Comparison of ENCODE assay signal across 31 cellular contexts in the genomic region with DNA sequence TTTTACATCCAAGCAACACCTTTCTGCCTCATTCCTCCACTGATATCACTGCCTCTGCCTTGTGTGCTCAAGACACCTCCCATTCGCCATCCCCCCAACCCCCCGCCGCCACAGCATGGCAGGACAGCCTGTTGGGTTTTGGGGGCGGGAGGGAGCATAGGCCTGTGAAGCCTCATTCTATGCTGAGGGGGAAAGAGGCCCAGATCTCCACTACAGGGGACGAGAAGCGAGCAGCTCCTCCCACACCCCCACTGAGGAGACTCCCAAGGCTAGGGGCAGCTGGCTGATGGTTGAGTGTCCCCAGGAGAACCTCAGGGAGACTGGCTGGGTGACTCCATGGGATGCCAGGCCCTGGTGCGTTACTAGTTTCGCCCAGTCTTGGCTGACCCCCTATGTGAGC.
"Had no signal": no experiment of that assay in that cellular context is flagged by ENCODE, and none has a peak within 500 bp of the region (broad histone marks: within the 10 kb centered on the region; RNA-seq: fewer than 3 reads in every experiment).

No MANE protein-coding gene starts in this region.

- H3K4me3 ChIP-seq: coronary artery, dorsolateral prefrontal cortex, gastroesophageal sphincter, hepatocyte, left ventricle myocardium inferior, lung, mucosa of descending colon, thoracic aorta, uterus had no signal

- H3K4me3 Mint-ChIP-seq: activated CD4-positive, alpha-beta memory T cell treated with anti-CD3 and anti-CD28 coated beads for 36 hours; activated CD4-positive, alpha-beta T cell treated with anti-CD3 and anti-CD28 coated beads, Interleukin-2, amount 10 ng/mL, durations not matched to agents 24 days and 14 days; activated T-cell treated with anti-CD3 and anti-CD28 coated beads, Interleukin-2, amount 50 U/mL, for 24 hours; activated T-helper 17 cell treated with anti-CD3 and anti-CD28 coated beads, Interleukin-2, amount 50 U/mL, for 72 hours; natural killer cell treated with Interleukin-12 subunit alpha and Interleukin-12 subunit beta and Interleukin-15 and Interleukin-18, amount 100 ng/mL, for 72 hours; stimulated activated naive CD8-positive, alpha-beta T cell treated with anti-CD3 and anti-CD28 coated beads, Interleukin-15, Interleukin-2, amounts not matched to agents 100 ng/mL and 50 ng/mL, for 24 hours; type B pancreatic cell had no signal

- H3K27ac ChIP-seq: brain microvascular endothelial cell, coronary artery, dorsolateral prefrontal cortex, gastroesophageal sphincter, hepatocyte, left ventricle myocardium inferior, thoracic aorta, uterus, WERI-Rb-1 had no signal

- H3K36me3 ChIP-seq: brain microvascular endothelial cell, gastroesophageal sphincter, left ventricle myocardium inferior, thoracic aorta, uterus, WERI-Rb-1 had no signal

- H3K79me2 ChIP-seq: hepatocyte had no signal

- H3K4me1 ChIP-seq: gastroesophageal sphincter, left ventricle myocardium inferior, uterus had no signal

- DNase-seq: activated CD4-positive, alpha-beta memory T cell treated with anti-CD3 and anti-CD28 coated beads for 36 hours; activated CD4-positive, alpha-beta T cell treated with anti-CD3 and anti-CD28 coated beads, Interleukin-2, amount 10 ng/mL, durations not matched to agents 24 days and 14 days; activated CD4-positive, CD25-positive, alpha-beta regulatory T cell treated with anti-CD3 and anti-CD28 coated beads, Interleukin-2, amount 50 U/mL, for 72 hours; activated CD8-positive, alpha-beta memory T cell treated with anti-CD3 and anti-CD28 coated beads, Interleukin-2, amount 50 U/mL, for 4 hours; activated gamma-delta T cell treated with Interleukin-2 at 50 U/mL for 16 hours; activated naive CD4-positive, alpha-beta T cell treated with anti-CD3 and anti-CD28 coated beads, Interleukin-2, amount 50 U/mL, for 16 hours; activated T-cell treated with anti-CD3 and anti-CD28 coated beads, Interleukin-2, amount 50 U/mL, for 24 hours; amniotic stem cell; brain microvascular endothelial cell; dorsolateral prefrontal cortex; effector memory CD4-positive, alpha-beta T cell; erythroblast; islet precursor cell; left ventricle myocardium inferior; mucosa of descending colon; posterior cingulate gyrus; right cardiac atrium; stimulated activated CD4-positive, alpha-beta T cell treated with anti-CD3 and anti-CD28 coated beads, Interleukin-12 subunit alpha, Interleukin-12 subunit beta, amount 100 ng/mL, for 4 hours; stimulated activated CD4-positive, alpha-beta T cell treated with anti-CD3 and anti-CD28 coated beads, Interleukin-4, amount 100 ng/mL, for 1 hour; T-helper 9 cell; uterus; WERI-Rb-1 had no signal

- H3K9me3 ChIP-seq: gastroesophageal sphincter, mucosa of descending colon, thoracic aorta, uterus had no signal

- H2AFZ ChIP-seq: hepatocyte had no signal

- H3K9me3 Mint-ChIP-seq: activated CD4-positive, alpha-beta T cell treated with anti-CD3 and anti-CD28 coated beads, Interleukin-2, amount 10 ng/mL, durations not matched to agents 24 days and 14 days; natural killer cell treated with Interleukin-12 subunit alpha and Interleukin-12 subunit beta and Interleukin-15 and Interleukin-18, amount 100 ng/mL, for 72 hours; type B pancreatic cell had no signal

- H3K27ac Mint-ChIP-seq: activated CD4-positive, alpha-beta memory T cell treated with anti-CD3 and anti-CD28 coated beads for 36 hours; activated CD4-positive, alpha-beta T cell treated with anti-CD3 and anti-CD28 coated beads, Interleukin-2, amount 10 ng/mL, durations not matched to agents 24 days and 14 days; activated T-cell treated with anti-CD3 and anti-CD28 coated beads, Interleukin-2, amount 50 U/mL, for 24 hours; activated T-helper 17 cell treated with anti-CD3 and anti-CD28 coated beads, Interleukin-2, amount 50 U/mL, for 72 hours; natural killer cell treated with Interleukin-12 subunit alpha and Interleukin-12 subunit beta and Interleukin-15 and Interleukin-18, amount 100 ng/mL, for 72 hours; stimulated activated naive CD8-positive, alpha-beta T cell treated with anti-CD3 and anti-CD28 coated beads, Interleukin-15, Interleukin-2, amounts not matched to agents 100 ng/mL and 50 ng/mL, for 24 hours; type B pancreatic cell had no signal

- H3K36me3 Mint-ChIP-seq: activated CD4-positive, alpha-beta memory T cell treated with anti-CD3 and anti-CD28 coated beads for 36 hours; natural killer cell treated with Interleukin-12 subunit alpha and Interleukin-12 subunit beta and Interleukin-15 and Interleukin-18, amount 100 ng/mL, for 72 hours; type B pancreatic cell had no signal

- H3K4me1 Mint-ChIP-seq: activated CD4-positive, alpha-beta T cell treated with anti-CD3 and anti-CD28 coated beads, Interleukin-2, amount 10 ng/mL, durations not matched to agents 24 days and 14 days; activated T-helper 17 cell treated with anti-CD3 and anti-CD28 coated beads, Interleukin-2, amount 50 U/mL, for 72 hours had no signal

- H3K27me3 ChIP-seq: brain microvascular endothelial cell, hepatocyte, uterus had no signal

- ATAC-seq: activated T-helper 17 cell treated with anti-CD3 and anti-CD28 coated beads, Interleukin-2, amount 50 U/mL, for 72 hours; gastroesophageal sphincter; mucosa of descending colon; natural killer cell treated with Interleukin-12 subunit alpha and Interleukin-12 subunit beta and Interleukin-15 and Interleukin-18, amount 100 ng/mL, for 72 hours; right cardiac atrium had no signal

- H3K4me2 ChIP-seq: hepatocyte had no signal
